In genomic region chr7:92142791-92143190, GRCh38 we compare ENCODE assay signal across 8 cellular contexts. TPM values are rescaled to one million over a fixed set of nuclear protein-coding genes. Genes with fewer than 3 reads are reported as not detected.
"Had no signal": no experiment of that assay in that cellular context is flagged by ENCODE, and none has a peak within 500 bp of the region (broad histone marks: within the 10 kb centered on the region; RNA-seq: fewer than 3 reads in every experiment).

No MANE protein-coding gene starts in this region.

RNA-seq across cellular contexts. Expression of gene LRRD1, which starts 36.2 kb away (rescaled TPM):
- total RNA-seq: PC-3, PC-9, Right ventricle myocardium inferior, Right ventricle myocardium superior, RPMI7951, SJSA1, SK-MEL-5 had no signal
- polyA plus RNA-seq: SK-N-SH had no signal
